Comparison of ENCODE assay signal across 10 cellular contexts in genomic region chr17:73196500-73196899, GRCh38. TPM values are rescaled to one million over a fixed set of nuclear protein-coding genes. Genes with fewer than 3 reads are reported as not detected.
DNase-seq lines count a peak whose midpoint lies in the region; ATAC-seq, FAIRE-seq and TF ChIP-seq lines count a peak whose summit lies in the region.
"Had no signal": no experiment of that assay in that cellular context is flagged by ENCODE, and none has a peak within 500 bp of the region (broad histone marks: within the 10 kb centered on the region; RNA-seq: fewer than 3 reads in every experiment).

No MANE protein-coding gene starts in this region.

- H3K4me3 ChIP-seq in CD4-positive, alpha-beta memory T cell (ENCODE audit: low read length in 2 of 2): no peak overlapping the region
- H3K4me3 ChIP-seq in coronary artery (no peak overlapping the region), OCI-LY7 (ENCODE audit: low read depth, low read length, poor library complexity, severe bottlenecking) (no peak overlapping the region)

- peaks cover 48 to 60% of the 10 kb centered on the region in 2 donors for H3K36me3 Mint-ChIP-seq in CD4-positive, alpha-beta memory T cell

- POLR2A ChIA-PET in CD4-positive, alpha-beta memory T cell (lab: Charles Lee; ENCODE audit: partially characterized antibody): interaction anchor here (0.8 to 6.1 kb wide), 4 partner anchors 11 to 35 kb away, joined by 3 to 49 read pairs (median 4); a partner anchor contains a TSS
- POLR2A ChIA-PET in OCI-LY7 (lab: Charles Lee): interaction anchor here (0.8 to 3.9 kb wide), 2 partner anchors 35 to 470 kb away, joined by 3 to 19 read pairs; a partner anchor contains a TSS

- TF ChIP-seq CTCF in coronary artery (IDR thresholded peaks at IDR 0.05) (no peak), OCI-LY7 (conservative IDR thresholded peaks at IDR 0.05; ENCODE audit: low read length) (no peak)

- peaks cover 21 to 47% (median 30%) of the 10 kb centered on the region in 4 donors for H3K4me1 Mint-ChIP-seq in CD4-positive, alpha-beta memory T cell

- H3K9me3 ChIP-seq in CD4-positive, alpha-beta memory T cell (ENCODE audit: control insufficient read depth in 1 of 2, low read length in 2 of 2): no peaks in the 10 kb centered on the region
- H3K9me3 ChIP-seq in OCI-LY7 (ENCODE audit: low read length): no peaks in the 10 kb centered on the region

- H3K27me3 Mint-ChIP-seq in CD4-positive, alpha-beta memory T cell: no peaks in the 10 kb centered on the region
- H3K27me3 Mint-ChIP-seq: IgD-negative memory B cell had no signal

- no peaks in the 10 kb centered on the region for H3K9me3 Mint-ChIP-seq in CD4-positive, alpha-beta memory T cell
- H3K9me3 Mint-ChIP-seq: IgD-negative memory B cell had no signal

- BruUV-seq in OCI-LY7 (replicated peaks; lab: Mats Ljungman, UMichigan): no TSS peak

- peak overlapping the region in 6 of 7 donors; percentile 19 to 86 (median 64) for H3K27ac Mint-ChIP-seq in CD4-positive, alpha-beta memory T cell

- TF ChIP-seq POLR2A in GM12891 (IDR thresholded peaks at IDR 0.05; ENCODE audit: low read depth, low read length): no peak

- CTCF ChIA-PET in CD4-positive, alpha-beta memory T cell (lab: Charles Lee; ENCODE audit: partially characterized antibody): interaction anchor here (1.0 to 2.1 kb wide), 6 partner anchors 11 to 173 kb away, joined by 3 to 9 read pairs (median 5); no protein-coding TSS in a partner anchor
- CTCF ChIA-PET in OCI-LY7 (lab: Charles Lee; ENCODE audit: unreplicated experiment): no interaction called here

- FAIRE-seq in GM12891 (lab: Jason Lieb, UNC): no peak
- FAIRE-seq: GM18507 had no signal

- no peaks in the 10 kb centered on the region for H3K27me3 ChIP-seq in CD4-positive, alpha-beta memory T cell (ENCODE audit: insufficient read depth, low read length)

- DNase-seq in CD4-positive, alpha-beta memory T cell: no peak
- DNase-seq in NCI-H2029 treated with DMSO at 0.1 percent for 48 hours (lab: John Stamatoyannopoulos, UW) (peak; percentile 64), coronary artery (ENCODE audit: low spot score) (peak; percentile 69), mucosa of gallbladder (ENCODE audit: low spot score) (peak; percentile 39), OCI-LY7 (ENCODE audit: low spot score) (no peak), GM12891 (ENCODE audit: insufficient read length, low spot score) (no peak), NCI-H345 treated with DMSO at 0.1 percent for 48 hours (lab: John Stamatoyannopoulos, UW; ENCODE audit: unreplicated experiment) (no peak)

- peak overlapping the region in 4 of 8 donors; percentile 15 to 71 (median 50) for H3K4me3 Mint-ChIP-seq in CD4-positive, alpha-beta memory T cell

- H3K79me2 ChIP-seq in OCI-LY7 (ENCODE audit: insufficient read depth, low read depth, low read length): peaks cover 14% of the 10 kb centered on the region

- intact Hi-C loops in CD4-positive, alpha-beta memory T cell (cut with micrococcal nuclease): no loop called here
- intact Hi-C loops in OCI-LY7 (cut with micrococcal nuclease; ENCODE audit: unreplicated experiment): no loop called here

- H2AFZ ChIP-seq in OCI-LY7 (ENCODE audit: low read length): no peak overlapping the region

- no peak overlapping the region for H3K4me2 ChIP-seq in OCI-LY7 (ENCODE audit: low read length)

- H4K20me1 ChIP-seq in OCI-LY7 (ENCODE audit: insufficient read depth, low read length): no peaks in the 10 kb centered on the region

- ATAC-seq in GM19035 (IDR thresholded peaks at IDR 0.05; ENCODE audit: unreplicated experiment): no peak

- no peak overlapping the region for H3K27ac ChIP-seq in CD4-positive, alpha-beta memory T cell (ENCODE audit: low read depth, low read length)
- H3K27ac ChIP-seq in coronary artery (no peak overlapping the region), OCI-LY7 (ENCODE audit: low read depth, low read length, poor library complexity, severe bottlenecking) (no peak overlapping the region)

- no peaks in the 10 kb centered on the region for H3K9me2 ChIP-seq in OCI-LY7 (ENCODE audit: insufficient read depth, low read length)

- peaks cover 55% of the 10 kb centered on the region for H3K36me3 ChIP-seq in CD4-positive, alpha-beta memory T cell (ENCODE audit: insufficient read depth, low read length)
- H3K36me3 ChIP-seq in OCI-LY7 (ENCODE audit: insufficient read depth, low read length): peaks cover 53% of the 10 kb centered on the region

- peaks cover 22% of the 10 kb centered on the region for H3K4me1 ChIP-seq in CD4-positive, alpha-beta memory T cell (ENCODE audit: insufficient read depth, low read length)
- peaks cover 12% of the 10 kb centered on the region for H3K4me1 ChIP-seq in OCI-LY7 (ENCODE audit: insufficient read depth, low read length, poor library complexity, severe bottlenecking)

TF ChIP-seq in GM12891, 5 proteins besides CTCF, POLR2A, EP300 and RAD21:
- TF ChIP-seq SPI1 (IDR thresholded peaks at IDR 0.05; ENCODE audit: low read depth, low read length) (no peak), POU2F2 (IDR thresholded peaks at IDR 0.05; ENCODE audit: low read depth, low read length) (no peak), PAX5 (IDR thresholded peaks at IDR 0.05; ENCODE audit: insufficient read depth, low read length, severe bottlenecking) (no peak), POLR2AphosphoS5 (IDR thresholded peaks at IDR 0.05; ENCODE audit: low read depth, low read length) (no peak), TAF1 (IDR thresholded peaks at IDR 0.05; ENCODE audit: low read depth, low read length) (no peak)

RNA-seq across cellular contexts. Expression of gene COG1, which starts 3.6 kb away (rescaled TPM):
- total RNA-seq in CD4-positive, alpha-beta memory T cell: 10 to 100 TPM; 76.2 to 81.6 TPM
- 10 to 100 TPM; 13.1 to 38.1 TPM for polyA plus RNA-seq in CD4-positive, alpha-beta memory T cell
- total RNA-seq in mucosa of gallbladder (50.6 TPM), OCI-LY7 (2022) (44.1 and 47.5 TPM in 2 replicates)
- total RNA-seq in OCI-LY7 (2014; rRNA removed; shearing (Covaris generic)): 19.8 and 38.3 TPM in 2 replicates
- 18.0 TPM for polyA plus RNA-seq in GM12891 (2012; ENCODE audit: low read depth, missing spikeins)

RNA-seq across cellular contexts. Expression of gene SSTR2, which starts 31.7 kb away (rescaled TPM):
- not detected for total RNA-seq in CD4-positive, alpha-beta memory T cell
- polyA plus RNA-seq in CD4-positive, alpha-beta memory T cell: not detected
- total RNA-seq in mucosa of gallbladder (0.14 TPM), OCI-LY7 (2022) (not detected in 2 replicates)
- not detected in 2 replicates for total RNA-seq in OCI-LY7 (2014; rRNA removed; shearing (Covaris generic))
- 0.68 TPM for polyA plus RNA-seq in GM12891 (2012; ENCODE audit: low read depth, missing spikeins)
- polyA plus RNA-seq: IgD-negative memory B cell had no signal

Comparison
In these comparisons a context has a peak if more than half of its experiments do, and no peak if none do; other contexts are left out.
1. DNase-seq: peak in NCI-H2029 treated with DMSO at 0.1 percent for 48 hours (single experiment), coronary artery (single experiment) and mucosa of gallbladder (single experiment); none in CD4-positive, alpha-beta memory T cell (0 of 5), OCI-LY7 (single experiment), GM12891 (single experiment) and NCI-H345 treated with DMSO at 0.1 percent for 48 hours (single experiment).